Comparison of ENCODE assay signal across 9 cellular contexts in genomic region chr14:64049616-64050381, GRCh38.
"Had no signal": no experiment of that assay in that cellular context is flagged by ENCODE, and none has a peak within 500 bp of the region (broad histone marks: within the 10 kb centered on the region; RNA-seq: fewer than 3 reads in every experiment).

No MANE protein-coding gene starts in this region.

- H3K9me3 ChIP-seq: HAP-1 had no signal

- H3K4me3 ChIP-seq: GM23248, HAP-1, K562 had no signal

- H3K27ac ChIP-seq: GM23248, HL-60 had no signal

- H3K36me3 ChIP-seq: HAP-1 had no signal

- ATAC-seq: HCT116, K562 had no signal

- DNase-seq: GM23248, GOT3, H7, IMR-90, KG1 had no signal
